8 cellular contexts compared by ENCODE assay signal in the genomic region with DNA sequence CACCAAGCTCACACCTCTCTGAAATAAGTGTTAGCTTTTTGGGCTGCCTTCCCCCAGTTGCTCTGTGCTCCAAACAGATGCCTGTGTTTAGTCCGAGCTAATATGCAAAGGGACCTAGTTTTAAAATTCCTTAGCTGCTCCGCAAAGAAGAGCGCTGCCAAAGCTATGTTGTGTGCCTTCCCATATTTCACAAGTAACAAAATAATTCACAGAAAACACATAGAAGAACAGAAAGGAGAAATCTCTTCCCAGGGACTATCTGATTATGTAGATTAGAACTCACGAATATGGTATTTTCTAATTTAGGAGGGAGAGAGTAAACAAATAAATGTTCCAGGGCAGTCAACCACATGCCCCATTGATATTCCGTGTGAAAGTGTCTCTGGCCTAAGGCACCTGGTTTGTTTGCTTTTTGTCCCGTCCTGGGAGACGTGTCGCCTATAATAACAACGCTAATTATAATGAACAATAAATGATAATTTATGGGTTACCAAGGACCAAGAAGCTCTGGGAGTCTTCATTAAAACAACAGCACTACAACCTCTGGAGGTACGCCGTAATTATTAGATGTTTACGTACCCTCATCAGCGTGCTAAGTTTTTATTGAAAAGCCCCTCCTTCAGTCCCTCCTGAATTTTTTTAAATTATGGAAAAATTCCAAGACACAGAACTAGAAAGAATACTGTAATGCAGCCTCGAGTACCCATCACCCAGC. TPM values are rescaled to one million over a fixed set of nuclear protein-coding genes. Genes with fewer than 3 reads are reported as not detected.
DNase-seq lines count a peak whose midpoint lies in the region; ATAC-seq and TF ChIP-seq lines count a peak whose summit lies in the region.

No MANE protein-coding gene starts in this region.

- no peaks in the 10 kb centered on the region for H3K27me3 ChIP-seq in endodermal cell (ENCODE audit: control insufficient read depth, insufficient read depth, low read length, poor library complexity, severe bottlenecking)

- peaks cover 5% of the 10 kb centered on the region for H3K4me1 ChIP-seq in endodermal cell (ENCODE audit: control insufficient read depth, insufficient read depth, low read length)

- H3K27ac Mint-ChIP-seq in endodermal cell (peak overlapping the region; percentile 100), progenitor cell of endocrine pancreas (peak overlapping the region; percentile 100)

- H3K9ac ChIP-seq in endodermal cell (ENCODE audit: extremely low read depth, low read length, poor library complexity, severe bottlenecking): peak overlapping the region; percentile 98

- peaks cover 22% of the 10 kb centered on the region for H3K36me3 ChIP-seq in endodermal cell (ENCODE audit: control insufficient read depth, insufficient read depth, low read length)

- no peaks in the 10 kb centered on the region for H3K9me3 Mint-ChIP-seq in endodermal cell
- no peaks in the 10 kb centered on the region for H3K9me3 Mint-ChIP-seq in progenitor cell of endocrine pancreas (ENCODE audit: low read depth)

- H3K27ac ChIP-seq in endodermal cell (ENCODE audit: low read depth, low read length): peak overlapping the region; percentile 77

- H3K36me3 Mint-ChIP-seq in endodermal cell (ENCODE audit: low read depth): peaks cover 13% of the 10 kb centered on the region
- peaks cover 12% of the 10 kb centered on the region for H3K36me3 Mint-ChIP-seq in progenitor cell of endocrine pancreas (ENCODE audit: insufficient read depth)

- H3K27me3 Mint-ChIP-seq in endodermal cell (ENCODE audit: insufficient read depth): no peaks in the 10 kb centered on the region
- H3K27me3 Mint-ChIP-seq in progenitor cell of endocrine pancreas: no peaks in the 10 kb centered on the region

- TF ChIP-seq CTCF in GM12864 (IDR thresholded peaks at IDR 0.05; ENCODE audit: low read depth, low read length, missing control alignments) (no peak), endodermal cell (conservative IDR thresholded peaks at IDR 0.05) (no peak), progenitor cell of endocrine pancreas (IDR thresholded peaks at IDR 0.05; ENCODE audit: unreplicated experiment) (no peak)

- ATAC-seq in GM18858 (IDR thresholded peaks at IDR 0.05; ENCODE audit: unreplicated experiment): no peak
- no peak for ATAC-seq in HG03432 (IDR thresholded peaks at IDR 0.05; ENCODE audit: unreplicated experiment)

- H3K9me3 ChIP-seq in endodermal cell (ENCODE audit: control insufficient read depth, low read length): no peaks in the 10 kb centered on the region

- peak overlapping the region; percentile 95 for H3K4me3 Mint-ChIP-seq in endodermal cell
- H3K4me3 Mint-ChIP-seq in progenitor cell of endocrine pancreas (ENCODE audit: low read depth): peak overlapping the region; percentile 100

- H3K4me1 Mint-ChIP-seq in endodermal cell (peaks cover 39% of the 10 kb centered on the region), progenitor cell of endocrine pancreas (ENCODE audit: low read depth) (peaks cover 39% of the 10 kb centered on the region)

- DNase-seq in GM12864 (ENCODE audit: low read depth) (no peak), NCI-H748 treated with DMSO at 0.1 percent for 48 hours (lab: John Stamatoyannopoulos, UW) (peak; percentile 6), endodermal cell (no peak), progenitor cell of endocrine pancreas (ENCODE audit: low spot score, unreplicated experiment) (no peak), NOMO-1 treated with DMSO at 0.1 percent for 48 hours (lab: John Stamatoyannopoulos, UW; ENCODE audit: unreplicated experiment) (no peak)
- DNase-seq in stimulated activated CD4-positive, alpha-beta T cell treated with anti-CD3 and anti-CD28 coated beads, Interleukin-1b, Interleukin-23, amount 100 ng/mL, for 48 hours: no peak

- H3K4me3 ChIP-seq in GM12864 (ENCODE audit: low read depth, low read length) (peak overlapping the region; percentile 48; the same call in 1 of the 2 replicates), endodermal cell (ENCODE audit: low read length) (peak overlapping the region; percentile 98)

- WGBS in endodermal cell (ENCODE audit: insufficient coverage in 1 of 2, insufficient read length in 1 of 2), 2 experiments: 7 to 20% methylated on average over 5 to 13 of the region's 14 CpGs

RNA-seq across cellular contexts. Expression of gene CCNG2, which starts 1.2 kb away (rescaled TPM):
- total RNA-seq in endodermal cell (10 to 100 TPM; 39.7 to 41.5 TPM), progenitor cell of endocrine pancreas (84.0 and 89.5 TPM in 2 replicates)
- polyA plus RNA-seq in endodermal cell (2013, experiment 1 of 2): 86.4 TPM
- 80.4 TPM for polyA plus RNA-seq in endodermal cell (2013, experiment 2 of 2)
